1 cellular context compared by ENCODE assay signal in the genomic region with DNA sequence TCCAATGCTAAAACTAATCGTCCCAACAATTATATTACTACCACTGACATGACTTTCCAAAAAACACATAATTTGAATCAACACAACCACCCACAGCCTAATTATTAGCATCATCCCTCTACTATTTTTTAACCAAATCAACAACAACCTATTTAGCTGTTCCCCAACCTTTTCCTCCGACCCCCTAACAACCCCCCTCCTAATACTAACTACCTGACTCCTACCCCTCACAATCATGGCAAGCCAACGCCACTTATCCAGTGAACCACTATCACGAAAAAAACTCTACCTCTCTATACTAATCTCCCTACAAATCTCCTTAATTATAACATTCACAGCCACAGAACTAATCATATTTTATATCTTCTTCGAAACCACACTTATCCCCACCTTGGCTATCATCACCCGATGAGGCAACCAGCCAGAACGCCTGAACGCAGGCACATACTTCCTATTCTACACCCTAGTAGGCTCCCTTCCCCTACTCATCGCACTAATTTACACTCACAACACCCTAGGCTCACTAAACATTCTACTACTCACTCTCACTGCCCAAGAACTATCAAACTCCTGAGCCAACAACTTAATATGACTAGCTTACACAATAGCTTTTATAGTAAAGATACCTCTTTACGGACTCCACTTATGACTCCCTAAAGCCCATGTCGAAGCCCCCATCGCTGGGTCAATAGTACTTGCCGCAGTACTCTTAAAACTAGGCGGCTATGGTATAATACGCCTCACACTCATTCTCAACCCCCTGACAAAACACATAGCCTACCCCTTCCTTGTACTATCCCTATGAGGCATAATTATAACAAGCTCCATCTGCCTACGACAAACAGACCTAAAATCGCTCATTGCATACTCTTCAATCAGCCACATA.
A peak's percentile ranks its signal among the peaks of the same experiment; 100 is the strongest.
TF ChIP-seq lines count a peak whose summit lies in the region.

No MANE protein-coding gene starts in this region.

TF ChIP-seq in HepG2, 621 proteins besides CTCF, POLR2A, EP300 and RAD21 (continued from another document):
- TF ChIP-seq, protein P1, sequence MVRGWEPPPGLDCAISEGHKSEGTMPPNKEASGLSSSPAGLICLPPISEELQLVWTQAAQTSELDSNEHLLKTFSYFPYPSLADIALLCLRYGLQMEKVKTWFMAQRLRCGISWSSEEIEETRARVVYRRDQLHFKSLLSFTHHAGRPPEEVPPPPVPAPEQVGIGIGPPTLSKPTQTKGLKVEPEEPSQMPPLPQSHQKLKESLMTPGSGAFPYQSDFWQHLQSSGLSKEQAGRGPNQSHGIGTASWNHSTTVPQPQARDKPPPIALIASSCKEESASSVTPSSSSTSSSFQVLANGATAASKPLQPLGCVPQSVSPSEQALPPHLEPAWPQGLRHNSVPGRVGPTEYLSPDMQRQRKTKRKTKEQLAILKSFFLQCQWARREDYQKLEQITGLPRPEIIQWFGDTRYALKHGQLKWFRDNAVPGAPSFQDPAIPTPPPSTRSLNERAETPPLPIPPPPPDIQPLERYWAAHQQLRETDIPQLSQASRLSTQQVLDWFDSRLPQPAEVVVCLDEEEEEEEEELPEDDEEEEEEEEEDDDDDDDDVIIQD (CRISPR knock-in tag; IDR thresholded peaks at IDR 0.05; ENCODE audit: low read depth), result no peak
- TF ChIP-seq HDAC2 (CRISPR knock-in tag; IDR thresholded peaks at IDR 0.05) (no peak), XRCC5 (optimal IDR thresholded peaks at IDR 0.05; ENCODE audit: low read length) (peak; percentile 82), ZSCAN21 (CRISPR knock-in tag; IDR thresholded peaks at IDR 0.05; ENCODE audit: borderline replicate concordance) (no peak), MIER3 (CRISPR knock-in tag; IDR thresholded peaks at IDR 0.05; ENCODE audit: borderline replicate concordance) (no peak), NFRKB (IDR thresholded peaks at IDR 0.05) (no peak)
- TF ChIP-seq, protein P2, sequence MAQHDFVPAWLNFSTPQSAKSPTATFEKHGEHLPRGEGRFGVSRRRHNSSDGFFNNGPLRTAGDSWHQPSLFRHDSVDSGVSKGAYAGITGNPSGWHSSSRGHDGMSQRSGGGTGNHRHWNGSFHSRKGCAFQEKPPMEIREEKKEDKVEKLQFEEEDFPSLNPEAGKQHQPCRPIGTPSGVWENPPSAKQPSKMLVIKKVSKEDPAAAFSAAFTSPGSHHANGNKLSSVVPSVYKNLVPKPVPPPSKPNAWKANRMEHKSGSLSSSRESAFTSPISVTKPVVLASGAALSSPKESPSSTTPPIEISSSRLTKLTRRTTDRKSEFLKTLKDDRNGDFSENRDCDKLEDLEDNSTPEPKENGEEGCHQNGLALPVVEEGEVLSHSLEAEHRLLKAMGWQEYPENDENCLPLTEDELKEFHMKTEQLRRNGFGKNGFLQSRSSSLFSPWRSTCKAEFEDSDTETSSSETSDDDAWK (CRISPR knock-in tag; IDR thresholded peaks at IDR 0.05), result no peak
